1 cellular context compared by ENCODE assay signal in genomic region chr9:87498816-87499454, GRCh38.
TF ChIP-seq lines count a peak whose summit lies in the region.

No MANE protein-coding gene starts in this region.

TF ChIP-seq in HEK293, 187 proteins besides CTCF, POLR2A, EP300 and RAD21 (continued from another document):
- TF ChIP-seq, protein P1, sequence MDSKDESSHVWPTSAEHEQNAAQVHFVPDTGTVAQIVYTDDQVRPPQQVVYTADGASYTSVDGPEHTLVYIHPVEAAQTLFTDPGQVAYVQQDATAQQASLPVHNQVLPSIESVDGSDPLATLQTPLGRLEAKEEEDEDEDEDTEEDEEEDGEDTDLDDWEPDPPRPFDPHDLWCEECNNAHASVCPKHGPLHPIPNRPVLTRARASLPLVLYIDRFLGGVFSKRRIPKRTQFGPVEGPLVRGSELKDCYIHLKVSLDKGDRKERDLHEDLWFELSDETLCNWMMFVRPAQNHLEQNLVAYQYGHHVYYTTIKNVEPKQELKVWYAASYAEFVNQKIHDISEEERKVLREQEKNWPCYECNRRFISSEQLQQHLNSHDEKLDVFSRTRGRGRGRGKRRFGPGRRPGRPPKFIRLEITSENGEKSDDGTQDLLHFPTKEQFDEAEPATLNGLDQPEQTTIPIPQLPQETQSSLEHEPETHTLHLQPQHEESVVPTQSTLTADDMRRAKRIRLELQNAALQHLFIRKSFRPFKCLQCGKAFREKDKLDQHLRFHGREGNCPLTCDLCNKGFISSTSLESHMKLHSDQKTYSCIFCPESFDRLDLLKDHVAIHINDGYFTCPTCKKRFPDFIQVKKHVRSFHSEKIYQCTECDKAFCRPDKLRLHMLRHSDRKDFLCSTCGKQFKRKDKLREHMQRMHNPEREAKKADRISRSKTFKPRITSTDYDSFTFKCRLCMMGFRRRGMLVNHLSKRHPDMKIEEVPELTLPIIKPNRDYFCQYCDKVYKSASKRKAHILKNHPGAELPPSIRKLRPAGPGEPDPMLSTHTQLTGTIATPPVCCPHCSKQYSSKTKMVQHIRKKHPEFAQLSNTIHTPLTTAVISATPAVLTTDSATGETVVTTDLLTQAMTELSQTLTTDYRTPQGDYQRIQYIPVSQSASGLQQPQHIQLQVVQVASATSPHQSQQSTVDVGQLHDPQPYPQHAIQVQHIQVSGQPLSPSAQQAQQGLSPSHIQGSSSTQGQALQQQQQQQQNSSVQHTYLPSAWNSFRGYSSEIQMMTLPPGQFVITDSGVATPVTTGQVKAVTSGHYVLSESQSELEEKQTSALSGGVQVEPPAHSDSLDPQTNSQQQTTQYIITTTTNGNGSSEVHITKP (tag by site-specific recombination; IDR thresholded peaks at IDR 0.05) = 0 out of 2 replicates have a peak, but pooled peaks have one; percentile 39
- TF ChIP-seq ZNF335 (tag by site-specific recombination; conservative IDR thresholded peaks at IDR 0.05) (peak; percentile 95), ZNF184 (tag by site-specific recombination; IDR thresholded peaks at IDR 0.05) (no peak), MYNN (tag by site-specific recombination; IDR thresholded peaks at IDR 0.05; ENCODE audit: borderline replicate concordance) (no peak), ZNF600 (tag by site-specific recombination; IDR thresholded peaks at IDR 0.05) (0 out of 2 replicates have a peak, but pooled peaks have one; percentile 13), ZNF843 (tag by site-specific recombination; IDR thresholded peaks at IDR 0.05) (no peak), GLIS2 (tag by site-specific recombination; IDR thresholded peaks at IDR 0.05) (0 out of 2 replicates have a peak, but pooled peaks have one; percentile 14)
- TF ChIP-seq, protein P2, sequence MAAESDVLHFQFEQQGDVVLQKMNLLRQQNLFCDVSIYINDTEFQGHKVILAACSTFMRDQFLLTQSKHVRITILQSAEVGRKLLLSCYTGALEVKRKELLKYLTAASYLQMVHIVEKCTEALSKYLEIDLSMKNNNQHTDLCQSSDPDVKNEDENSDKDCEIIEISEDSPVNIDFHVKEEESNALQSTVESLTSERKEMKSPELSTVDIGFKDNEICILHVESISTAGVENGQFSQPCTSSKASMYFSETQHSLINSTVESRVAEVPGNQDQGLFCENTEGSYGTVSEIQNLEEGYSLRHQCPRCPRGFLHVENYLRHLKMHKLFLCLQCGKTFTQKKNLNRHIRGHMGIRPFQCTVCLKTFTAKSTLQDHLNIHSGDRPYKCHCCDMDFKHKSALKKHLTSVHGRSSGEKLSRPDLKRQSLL (tag by site-specific recombination; IDR thresholded peaks at IDR 0.05) = peak; percentile 33; the same call in 1 of the 2 replicates
